In the genomic region with DNA sequence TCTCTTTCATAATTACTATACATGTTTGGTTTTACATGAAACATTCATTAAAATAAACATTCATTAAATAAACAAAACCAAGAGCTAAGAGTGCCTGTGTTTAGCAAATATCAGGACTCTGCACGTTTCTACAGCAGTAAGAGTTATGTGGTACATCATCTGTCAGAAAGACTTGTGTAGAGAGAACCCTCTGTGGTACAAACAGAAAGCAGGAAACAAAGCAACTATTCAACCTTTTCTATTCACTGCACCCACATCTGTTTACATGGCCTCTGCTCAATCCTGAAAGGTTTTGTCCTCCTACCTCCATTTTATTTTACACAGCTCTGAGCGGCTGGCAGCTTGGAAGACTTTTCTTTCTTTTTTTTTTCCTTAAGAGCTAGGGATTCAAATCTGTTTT, we compare ENCODE assay signal across 1 cellular context.
TF ChIP-seq lines count a peak whose summit lies in the region.

No MANE protein-coding gene starts in this region.

TF ChIP-seq in SK-N-SH, 30 proteins besides CTCF, POLR2A, EP300 and RAD21:
- TF ChIP-seq GATA2 (CRISPR knock-in tag; IDR thresholded peaks at IDR 0.05) (no peak), TAF1 (IDR thresholded peaks at IDR 0.05; ENCODE audit: borderline replicate concordance, low read depth, low read length) (no peak), NRF1 (IDR thresholded peaks at IDR 0.05; ENCODE audit: low read depth, low read length) (no peak), TEAD4 (IDR thresholded peaks at IDR 0.05; ENCODE audit: borderline replicate concordance, insufficient read depth) (no peak), MXI1 (IDR thresholded peaks at IDR 0.05; ENCODE audit: low read depth, low read length) (no peak), TCF12 (IDR thresholded peaks at IDR 0.05) (no peak), RXRA (IDR thresholded peaks at IDR 0.05; ENCODE audit: borderline replicate concordance, low read depth) (no peak), RFX5 (IDR thresholded peaks at IDR 0.05; ENCODE audit: low read length) (no peak), FOXM1 (IDR thresholded peaks at IDR 0.05; ENCODE audit: low read depth) (no peak)
- TF ChIP-seq, protein P1, sequence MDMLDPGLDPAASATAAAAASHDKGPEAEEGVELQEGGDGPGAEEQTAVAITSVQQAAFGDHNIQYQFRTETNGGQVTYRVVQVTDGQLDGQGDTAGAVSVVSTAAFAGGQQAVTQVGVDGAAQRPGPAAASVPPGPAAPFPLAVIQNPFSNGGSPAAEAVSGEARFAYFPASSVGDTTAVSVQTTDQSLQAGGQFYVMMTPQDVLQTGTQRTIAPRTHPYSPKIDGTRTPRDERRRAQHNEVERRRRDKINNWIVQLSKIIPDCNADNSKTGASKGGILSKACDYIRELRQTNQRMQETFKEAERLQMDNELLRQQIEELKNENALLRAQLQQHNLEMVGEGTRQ (IDR thresholded peaks at IDR 0.05; ENCODE audit: borderline replicate concordance, low read depth, low read length): no peak
- TF ChIP-seq, protein P2, sequence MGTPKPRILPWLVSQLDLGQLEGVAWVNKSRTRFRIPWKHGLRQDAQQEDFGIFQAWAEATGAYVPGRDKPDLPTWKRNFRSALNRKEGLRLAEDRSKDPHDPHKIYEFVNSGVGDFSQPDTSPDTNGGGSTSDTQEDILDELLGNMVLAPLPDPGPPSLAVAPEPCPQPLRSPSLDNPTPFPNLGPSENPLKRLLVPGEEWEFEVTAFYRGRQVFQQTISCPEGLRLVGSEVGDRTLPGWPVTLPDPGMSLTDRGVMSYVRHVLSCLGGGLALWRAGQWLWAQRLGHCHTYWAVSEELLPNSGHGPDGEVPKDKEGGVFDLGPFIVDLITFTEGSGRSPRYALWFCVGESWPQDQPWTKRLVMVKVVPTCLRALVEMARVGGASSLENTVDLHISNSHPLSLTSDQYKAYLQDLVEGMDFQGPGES (IDR thresholded peaks at IDR 0.05; ENCODE audit: low read depth, low read length): no peak
- TF ChIP-seq, protein P3, sequence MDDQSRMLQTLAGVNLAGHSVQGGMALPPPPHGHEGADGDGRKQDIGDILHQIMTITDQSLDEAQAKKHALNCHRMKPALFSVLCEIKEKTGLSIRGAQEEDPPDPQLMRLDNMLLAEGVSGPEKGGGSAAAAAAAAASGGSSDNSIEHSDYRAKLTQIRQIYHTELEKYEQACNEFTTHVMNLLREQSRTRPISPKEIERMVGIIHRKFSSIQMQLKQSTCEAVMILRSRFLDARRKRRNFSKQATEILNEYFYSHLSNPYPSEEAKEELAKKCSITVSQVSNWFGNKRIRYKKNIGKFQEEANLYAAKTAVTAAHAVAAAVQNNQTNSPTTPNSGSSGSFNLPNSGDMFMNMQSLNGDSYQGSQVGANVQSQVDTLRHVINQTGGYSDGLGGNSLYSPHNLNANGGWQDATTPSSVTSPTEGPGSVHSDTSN (IDR thresholded peaks at IDR 0.05): no peak
- TF ChIP-seq, protein P4, sequence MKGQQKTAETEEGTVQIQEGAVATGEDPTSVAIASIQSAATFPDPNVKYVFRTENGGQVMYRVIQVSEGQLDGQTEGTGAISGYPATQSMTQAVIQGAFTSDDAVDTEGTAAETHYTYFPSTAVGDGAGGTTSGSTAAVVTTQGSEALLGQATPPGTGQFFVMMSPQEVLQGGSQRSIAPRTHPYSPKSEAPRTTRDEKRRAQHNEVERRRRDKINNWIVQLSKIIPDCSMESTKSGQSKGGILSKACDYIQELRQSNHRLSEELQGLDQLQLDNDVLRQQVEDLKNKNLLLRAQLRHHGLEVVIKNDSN (IDR thresholded peaks at IDR 0.05; ENCODE audit: borderline replicate concordance, low read depth): no peak
